In the genomic region with DNA sequence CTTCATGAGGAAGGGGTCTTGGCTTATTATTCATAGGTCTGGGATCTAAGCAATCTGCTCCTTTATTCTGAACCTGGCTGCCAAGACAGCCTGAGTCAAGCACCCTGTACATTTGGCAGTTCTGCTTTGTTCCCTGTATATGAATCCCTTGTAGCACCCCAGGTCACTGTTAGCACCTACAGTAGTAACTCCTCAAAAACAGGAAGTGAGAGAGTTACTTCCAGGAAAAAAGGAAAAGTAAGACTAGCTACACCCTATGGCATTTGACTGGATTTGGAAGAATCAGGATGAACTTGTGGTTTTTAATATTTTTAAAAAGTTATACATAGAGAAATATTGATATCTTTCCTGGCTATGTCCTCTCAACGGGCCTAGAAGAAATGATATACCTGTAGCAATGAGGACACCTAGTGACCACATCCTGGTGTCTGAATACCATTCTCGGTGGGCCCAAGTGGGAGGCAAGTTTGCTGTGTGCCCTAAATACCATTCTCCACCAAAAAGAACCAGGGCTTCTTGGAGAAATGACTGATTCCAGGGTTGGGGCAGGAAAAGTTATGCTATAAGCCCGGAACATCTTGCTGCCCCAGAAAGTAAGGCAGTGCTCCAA, we compare ENCODE assay signal across 1 cellular context.
TF ChIP-seq lines count a peak whose summit lies in the region.

No MANE protein-coding gene starts in this region.

TF ChIP-seq in GM12878, 131 proteins besides CTCF, POLR2A, EP300 and RAD21:
- TF ChIP-seq MAX (IDR thresholded peaks at IDR 0.05; ENCODE audit: low read depth, low read length) (no peak), SPI1 (IDR thresholded peaks at IDR 0.05; ENCODE audit: borderline replicate concordance, insufficient read depth, low read depth, low read length) (peak; percentile 52; the same call in 1 of the 2 replicates)
- TF ChIP-seq, protein P1, sequence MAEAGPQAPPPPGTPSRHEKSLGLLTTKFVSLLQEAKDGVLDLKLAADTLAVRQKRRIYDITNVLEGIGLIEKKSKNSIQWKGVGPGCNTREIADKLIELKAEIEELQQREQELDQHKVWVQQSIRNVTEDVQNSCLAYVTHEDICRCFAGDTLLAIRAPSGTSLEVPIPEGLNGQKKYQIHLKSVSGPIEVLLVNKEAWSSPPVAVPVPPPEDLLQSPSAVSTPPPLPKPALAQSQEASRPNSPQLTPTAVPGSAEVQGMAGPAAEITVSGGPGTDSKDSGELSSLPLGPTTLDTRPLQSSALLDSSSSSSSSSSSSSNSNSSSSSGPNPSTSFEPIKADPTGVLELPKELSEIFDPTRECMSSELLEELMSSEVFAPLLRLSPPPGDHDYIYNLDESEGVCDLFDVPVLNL (IDR thresholded peaks at IDR 0.05; ENCODE audit: low read depth, low read length): no peak
- TF ChIP-seq, protein P2, sequence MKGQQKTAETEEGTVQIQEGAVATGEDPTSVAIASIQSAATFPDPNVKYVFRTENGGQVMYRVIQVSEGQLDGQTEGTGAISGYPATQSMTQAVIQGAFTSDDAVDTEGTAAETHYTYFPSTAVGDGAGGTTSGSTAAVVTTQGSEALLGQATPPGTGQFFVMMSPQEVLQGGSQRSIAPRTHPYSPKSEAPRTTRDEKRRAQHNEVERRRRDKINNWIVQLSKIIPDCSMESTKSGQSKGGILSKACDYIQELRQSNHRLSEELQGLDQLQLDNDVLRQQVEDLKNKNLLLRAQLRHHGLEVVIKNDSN (IDR thresholded peaks at IDR 0.05; ENCODE audit: borderline replicate concordance, extremely low read length, insufficient read depth, low read depth, low read length): no peak
- TF ChIP-seq, protein P3, sequence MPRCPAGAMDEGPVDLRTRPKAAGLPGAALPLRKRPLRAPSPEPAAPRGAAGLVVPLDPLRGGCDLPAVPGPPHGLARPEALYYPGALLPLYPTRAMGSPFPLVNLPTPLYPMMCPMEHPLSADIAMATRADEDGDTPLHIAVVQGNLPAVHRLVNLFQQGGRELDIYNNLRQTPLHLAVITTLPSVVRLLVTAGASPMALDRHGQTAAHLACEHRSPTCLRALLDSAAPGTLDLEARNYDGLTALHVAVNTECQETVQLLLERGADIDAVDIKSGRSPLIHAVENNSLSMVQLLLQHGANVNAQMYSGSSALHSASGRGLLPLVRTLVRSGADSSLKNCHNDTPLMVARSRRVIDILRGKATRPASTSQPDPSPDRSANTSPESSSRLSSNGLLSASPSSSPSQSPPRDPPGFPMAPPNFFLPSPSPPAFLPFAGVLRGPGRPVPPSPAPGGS (IDR thresholded peaks at IDR 0.05; ENCODE audit: borderline replicate concordance, insufficient read depth, low read depth, low read length, poor library complexity, severe bottlenecking): no peak
